ENCODE assay signal across 7 cellular contexts in genomic region chr7:28926871-28927597, GRCh38. TPM values are rescaled to one million over a fixed set of nuclear protein-coding genes. Genes with fewer than 3 reads are reported as not detected.
DNase-seq lines count a peak whose midpoint lies in the region; ATAC-seq and TF ChIP-seq lines count a peak whose summit lies in the region.

No MANE protein-coding gene starts in this region.

- H3K79me2 ChIP-seq in SU-DHL-6 (ENCODE audit: insufficient read depth, low read length), result no peaks in the 10 kb centered on the region

- no peaks in the 10 kb centered on the region for H4K20me1 ChIP-seq in SU-DHL-6 (ENCODE audit: low read depth, low read length)

- no peaks in the 10 kb centered on the region for H3K27me3 ChIP-seq in SU-DHL-6 (ENCODE audit: low read length)

- DNase-seq in NCI-H128 (lab: John Stamatoyannopoulos, UW; ENCODE audit: unreplicated experiment), result peak; percentile 81
- DNase-seq in amygdala (lab: John Stamatoyannopoulos, UW), result peak in 47 of 56 donors; percentile 7 to 91 (median 39)
- peak; percentile 74 for DNase-seq in left ventricle myocardium superior
- DNase-seq in posterior vena cava (ENCODE audit: low spot score), result peak; percentile 93

- TF ChIP-seq CTCF in GM12874 (IDR thresholded peaks at IDR 0.05; ENCODE audit: insufficient read depth, low read depth, low read length) (peak; percentile 64), SU-DHL-6 (IDR thresholded peaks at IDR 0.05; ENCODE audit: insufficient read depth, low read length, poor library complexity, severe bottlenecking) (peak; percentile 99)

- no peaks in the 10 kb centered on the region for H3K9me2 ChIP-seq in SU-DHL-6 (replicated peaks; ENCODE audit: insufficient read depth, low read length)

- peak overlapping the region; percentile 61 for H3K4me2 ChIP-seq in SU-DHL-6 (ENCODE audit: low read depth, low read length, poor library complexity, severe bottlenecking)

- H2AFZ ChIP-seq in SU-DHL-6 (ENCODE audit: low read depth, low read length, severe bottlenecking), result peak overlapping the region; percentile 68

- ATAC-seq in HG02798 (IDR thresholded peaks at IDR 0.05; ENCODE audit: poor library complexity, unreplicated experiment), result peak; percentile 90
- peak; percentile 93 for ATAC-seq in left ventricle myocardium superior

- H3F3A ChIP-seq in SU-DHL-6 (ENCODE audit: insufficient read depth), result no peaks in the 10 kb centered on the region

- H3K27ac ChIP-seq in SU-DHL-6 (ENCODE audit: low read depth, low read length), result no peak overlapping the region

- H3K4me3 ChIP-seq in SU-DHL-6 (ENCODE audit: insufficient read depth, low read length, poor library complexity, severe bottlenecking), result peak overlapping the region; percentile 42

- peak overlapping the region; percentile 37 for H3K9ac ChIP-seq in SU-DHL-6 (ENCODE audit: low read length)

- intact Hi-C loops in left ventricle myocardium superior (cut with micrococcal nuclease), result loop anchor here (2.0 kb wide), 1 partner anchor 176 kb away; no protein-coding TSS in a partner anchor
- intact Hi-C loops in posterior vena cava (cut with DNase I), result loop anchor here (2.0 to 10.0 kb wide), 3 partner anchors 88 to 478 kb away; no protein-coding TSS in a partner anchor

- no peaks in the 10 kb centered on the region for H3K36me3 ChIP-seq in SU-DHL-6 (ENCODE audit: low read length)

- H3K9me3 ChIP-seq in SU-DHL-6 (ENCODE audit: insufficient read depth, low read length), result no peaks in the 10 kb centered on the region

RNA-seq across cellular contexts. Expression of gene TRIL, which starts 31.1 kb away (rescaled TPM):
- total RNA-seq in left ventricle myocardium superior (2.4 TPM), posterior vena cava (10 to 100 TPM in 1 of 2 donors, 1 to 10 TPM in 1; 4.6 to 10.6 TPM)

Comparison
In these comparisons a context has a peak if more than half of its experiments do, and no peak if none do; other contexts are left out.
1. DNase-seq: peak in every context shown above with its lines; median percentile 93 in posterior vena cava; 81 in NCI-H128; 74 in left ventricle myocardium superior; 39 in amygdala.